In the genomic region with DNA sequence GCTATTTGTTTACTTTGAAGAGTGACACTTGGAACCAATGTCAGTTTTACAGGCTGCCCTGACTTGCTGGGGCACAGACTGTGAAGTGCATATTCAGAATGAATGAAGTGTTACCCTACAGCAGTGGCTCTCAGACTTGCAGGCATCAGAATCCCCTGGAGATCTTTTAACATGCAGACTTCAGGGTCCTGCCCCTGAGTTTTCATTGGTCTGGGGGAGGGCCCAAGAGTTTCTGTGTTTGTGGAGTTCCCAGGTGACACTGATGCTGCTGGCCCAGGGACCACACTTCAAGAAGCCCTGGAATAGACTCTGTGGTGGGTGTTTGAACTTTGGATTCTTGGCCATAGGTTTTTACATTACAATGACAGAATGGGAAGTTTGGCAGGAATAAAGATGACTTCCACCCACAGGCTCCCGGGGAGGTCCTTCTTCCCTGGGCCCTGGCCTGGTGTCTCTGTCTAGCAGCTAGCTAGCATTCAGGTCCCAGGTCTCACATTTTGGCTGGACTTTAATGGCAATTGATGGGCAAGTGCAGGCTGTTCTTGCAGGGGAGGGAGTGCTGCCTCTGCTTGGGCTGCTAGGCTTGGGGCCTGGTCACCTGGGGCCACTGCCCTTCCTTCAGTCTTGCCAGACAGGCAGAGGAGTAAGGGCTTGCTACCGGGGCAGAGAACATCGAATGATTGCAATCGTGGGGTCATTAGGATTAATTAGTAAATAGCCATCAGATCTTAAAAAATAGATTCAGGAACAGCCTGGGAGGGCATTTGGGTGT, we compare ENCODE assay signal across 17 cellular contexts.
"Had no signal": no experiment of that assay in that cellular context is flagged by ENCODE, and none has a peak within 500 bp of the region (broad histone marks: within the 10 kb centered on the region; RNA-seq: fewer than 3 reads in every experiment).

No MANE protein-coding gene starts in this region.

- H3K27me3 Mint-ChIP-seq: dendritic cell treated with granulocyte-macrophage colony-stimulating factor and Interleukin-4, amounts not matched to agents 40 ng/mL and 50 ng/mL, for 4 days; progenitor cell of endocrine pancreas had no signal

- ATAC-seq: activated naive CD4-positive, alpha-beta T cell treated with anti-CD3 and anti-CD28 coated beads, Interleukin-2, amount 50 U/mL, for 72 hours; heart right ventricle; stimulated activated naive CD8-positive, alpha-beta T cell treated with anti-CD3 and anti-CD28 coated beads, Interleukin-15, Interleukin-2, amounts not matched to agents 100 U/mL and 50 U/mL, for 24 hours had no signal

- DNase-seq: activated CD4-positive, alpha-beta T cell treated with anti-CD3 and anti-CD28 coated beads, Interleukin-2, amount 50 U/mL, for 4 hours; activated gamma-delta T cell treated with Interleukin-2 at 50 U/mL for 16 hours; activated T-cell treated with anti-CD3 and anti-CD28 coated beads for 4 hours; effector CD8-positive, alpha-beta T cell; esophagus squamous epithelium; heart right ventricle; stimulated activated CD4-positive, alpha-beta T cell treated with anti-CD3 and anti-CD28 coated beads, Interleukin-12 subunit alpha, Interleukin-12 subunit beta, amount 100 ng/mL, for 4 hours; stimulated activated CD4-positive, alpha-beta T cell treated with anti-CD3 and anti-CD28 coated beads, Interleukin-2, amount 100 ng/mL, for 24 hours; stimulated activated naive CD8-positive, alpha-beta T cell treated with anti-CD3 and anti-CD28 coated beads, Interleukin-15, Interleukin-2, amounts not matched to agents 100 U/mL and 50 U/mL, for 24 hours; tibial artery; WERI-Rb-1 had no signal

- H3K4me1 ChIP-seq: adrenal gland, esophagus squamous epithelium, heart right ventricle, tibial artery had no signal

- H3K27ac Mint-ChIP-seq: activated T-helper 1 cell treated with anti-CD3 and anti-CD28 coated beads, Interleukin-12 subunit alpha, Interleukin-12 subunit beta, Interleukin-2, Interleukin-4 antibody, amounts not matched to agents 30 ng/mL and 10 ng/mL and 1 ng/mL, durations not matched to agents 14 hours and 24 hours and 36 hours; dendritic cell treated with granulocyte-macrophage colony-stimulating factor and Interleukin-4, amounts not matched to agents 40 ng/mL and 50 ng/mL, for 4 days; nephron; progenitor cell of endocrine pancreas had no signal

- H3K27ac ChIP-seq: adrenal gland, esophagus squamous epithelium, heart right ventricle, tibial artery, WERI-Rb-1 had no signal

- H3K9me3 ChIP-seq: adrenal gland, esophagus squamous epithelium, tibial artery had no signal

- H3K4me3 Mint-ChIP-seq: activated T-helper 1 cell treated with anti-CD3 and anti-CD28 coated beads, Interleukin-12 subunit alpha, Interleukin-12 subunit beta, Interleukin-2, Interleukin-4 antibody, amounts not matched to agents 30 ng/mL and 10 ng/mL and 1 ng/mL, durations not matched to agents 14 hours and 24 hours and 36 hours; dendritic cell treated with granulocyte-macrophage colony-stimulating factor and Interleukin-4, amounts not matched to agents 40 ng/mL and 50 ng/mL, for 4 days; nephron had no signal

- H3K4me3 ChIP-seq: adrenal gland, esophagus squamous epithelium, heart right ventricle, tibial artery had no signal

- H3K4me1 Mint-ChIP-seq: nephron had no signal

- H3K27me3 ChIP-seq: adrenal gland, esophagus squamous epithelium, heart right ventricle, tibial artery had no signal

- H3K36me3 ChIP-seq: adrenal gland, esophagus squamous epithelium, heart right ventricle, tibial artery, WERI-Rb-1 had no signal
